Comparison of ENCODE assay signal across 1 cellular context in genomic region chr18:21997207-21998143, GRCh38.
TF ChIP-seq lines count a peak whose summit lies in the region.

No MANE protein-coding gene starts in this region.

TF ChIP-seq in HCT116, 20 proteins besides CTCF, POLR2A, EP300 and RAD21 (continued from another document):
- no peak for TF ChIP-seq ZBTB33 (IDR thresholded peaks at IDR 0.05; ENCODE audit: extremely low read depth, insufficient replicate concordance, low read length)
- TF ChIP-seq JUND (IDR thresholded peaks at IDR 0.05): no peak
- no peak for TF ChIP-seq REST (IDR thresholded peaks at IDR 0.05; ENCODE audit: low read depth)
- TF ChIP-seq CBX3 (IDR thresholded peaks at IDR 0.05; ENCODE audit: low read depth): no peak
- TF ChIP-seq ATF3 (IDR thresholded peaks at IDR 0.05): no peak
- TF ChIP-seq ZNF274 (IDR thresholded peaks at IDR 0.05; ENCODE audit: low read depth, low read length): no peak
- TF ChIP-seq EGR1 (IDR thresholded peaks at IDR 0.05; ENCODE audit: low read depth): no peak
- no peak for TF ChIP-seq ZFX (IDR thresholded peaks at IDR 0.05)
